Comparison of ENCODE assay signal across 12 cellular contexts in genomic region chr10:101858723-101859500, GRCh38. TPM values are rescaled to one million over a fixed set of nuclear protein-coding genes. Genes with fewer than 3 reads are reported as not detected.
DNase-seq lines count a peak whose midpoint lies in the region; ATAC-seq lines count a peak whose summit lies in the region.
"Had no signal": no experiment of that assay in that cellular context is flagged by ENCODE, and none has a peak within 500 bp of the region (broad histone marks: within the 10 kb centered on the region; RNA-seq: fewer than 3 reads in every experiment).

No MANE protein-coding gene starts in this region.

- H3K27me3 ChIP-seq in CD8-positive, alpha-beta memory T cell (ENCODE audit: insufficient read depth, low read length, poor library complexity, severe bottlenecking) = no peaks in the 10 kb centered on the region
- H3K27me3 ChIP-seq: esophagus squamous epithelium had no signal

- CTCF ChIA-PET in CD8-positive, alpha-beta memory T cell (lab: Charles Lee) = interaction anchor here (1.1 to 2.4 kb wide), 3 partner anchors 15 to 31 kb away, joined by 4 to 13 read pairs (median 4); partner anchors contain the start of gene KCNIP2

- H3K27me3 Mint-ChIP-seq in CD8-positive, alpha-beta memory T cell = no peaks in the 10 kb centered on the region
- H3K27me3 Mint-ChIP-seq in T-helper 1 cell treated with Interleukin-12 subunit alpha and Interleukin-12 subunit beta and Interleukin-4 antibody, amounts not matched to agents 30 μg/mL and 1 μg/mL, for 36 hours (ENCODE audit: low read depth) = no peaks in the 10 kb centered on the region

- peak; percentile 76 for ATAC-seq in GM18909 (IDR thresholded peaks at IDR 0.05; ENCODE audit: poor library complexity, unreplicated experiment)
- ATAC-seq in HG02870 (IDR thresholded peaks at IDR 0.05; ENCODE audit: unreplicated experiment) = peak; percentile 72
- ATAC-seq: Panc1 had no signal

- H3K4me1 Mint-ChIP-seq in CD8-positive, alpha-beta memory T cell = peaks cover 9 to 20% (median 20%) of the 10 kb centered on the region in 3 donors
- peaks cover 24% of the 10 kb centered on the region for H3K4me1 Mint-ChIP-seq in T-helper 1 cell treated with Interleukin-12 subunit alpha and Interleukin-12 subunit beta and Interleukin-4 antibody, amounts not matched to agents 30 μg/mL and 1 μg/mL, for 36 hours (ENCODE audit: low read depth)

- peak overlapping the region in 5 of 7 donors; percentile 5 to 75 (median 53) for H3K4me3 Mint-ChIP-seq in CD8-positive, alpha-beta memory T cell
- H3K4me3 Mint-ChIP-seq in T-helper 1 cell treated with Interleukin-12 subunit alpha and Interleukin-12 subunit beta and Interleukin-4 antibody, amounts not matched to agents 30 μg/mL and 1 μg/mL, for 36 hours = no peak overlapping the region

- POLR2A ChIA-PET in CD8-positive, alpha-beta memory T cell (lab: Charles Lee) = no interaction called here

- no peak overlapping the region for H3K4me3 ChIP-seq in CD8-positive, alpha-beta memory T cell (ENCODE audit: low read length)
- H3K4me3 ChIP-seq: esophagus squamous epithelium had no signal

- H3K27ac Mint-ChIP-seq in CD8-positive, alpha-beta memory T cell = peak overlapping the region; percentile 4 to 85 (median 69)
- peak overlapping the region; percentile 74 for H3K27ac Mint-ChIP-seq in T-helper 1 cell treated with Interleukin-12 subunit alpha and Interleukin-12 subunit beta and Interleukin-4 antibody, amounts not matched to agents 30 μg/mL and 1 μg/mL, for 36 hours

- peaks cover 8 to 13% (median 11%) of the 10 kb centered on the region in 5 donors for H3K9me3 Mint-ChIP-seq in CD8-positive, alpha-beta memory T cell
- peaks cover 12% of the 10 kb centered on the region for H3K9me3 Mint-ChIP-seq in T-helper 1 cell treated with Interleukin-12 subunit alpha and Interleukin-12 subunit beta and Interleukin-4 antibody, amounts not matched to agents 30 μg/mL and 1 μg/mL, for 36 hours

- H3K4me1 ChIP-seq in CD8-positive, alpha-beta memory T cell (ENCODE audit: insufficient read depth, low read length) = no peaks in the 10 kb centered on the region
- H3K4me1 ChIP-seq: esophagus squamous epithelium had no signal

- no peak for DNase-seq in CD8-positive, alpha-beta memory T cell
- no peak for DNase-seq in NCI-H146 (lab: John Stamatoyannopoulos, UW)
- no peak for DNase-seq in putamen (ENCODE audit: low spot score)
- DNase-seq in amniotic stem cell (lab: John Stamatoyannopoulos, UW) = no peak
- no peak for DNase-seq in T1000 (lab: John Stamatoyannopoulos, UW)
- DNase-seq: anterior cingulate cortex, esophagus squamous epithelium had no signal

- no peaks in the 10 kb centered on the region for H3K9me3 ChIP-seq in CD8-positive, alpha-beta memory T cell (ENCODE audit: low read length)

- H3K36me3 Mint-ChIP-seq in CD8-positive, alpha-beta memory T cell = peaks cover 15 to 31% (median 27%) of the 10 kb centered on the region in 3 donors
- H3K36me3 Mint-ChIP-seq in T-helper 1 cell treated with Interleukin-12 subunit alpha and Interleukin-12 subunit beta and Interleukin-4 antibody, amounts not matched to agents 30 μg/mL and 1 μg/mL, for 36 hours (ENCODE audit: low read depth) = peaks cover 21% of the 10 kb centered on the region

- no peak overlapping the region for H3K27ac ChIP-seq in CD8-positive, alpha-beta memory T cell (ENCODE audit: low read depth, low read length)
- H3K27ac ChIP-seq: C4-2B, esophagus squamous epithelium had no signal

- H3K36me3 ChIP-seq in CD8-positive, alpha-beta memory T cell (ENCODE audit: insufficient read depth, low read length) = no peaks in the 10 kb centered on the region

RNA-seq across cellular contexts. Expression of gene KCNIP2, which starts 15.3 kb away (rescaled TPM):
- total RNA-seq in CD8-positive, alpha-beta memory T cell = 1 to 10 TPM in 1 of 2 experiments, under 1 TPM in 1; 0.96 to 1.0 TPM
- not detected for polyA plus RNA-seq in CD8-positive, alpha-beta memory T cell

RNA-seq across cellular contexts. Expression of gene OGA, which starts 40.7 kb away (rescaled TPM):
- 100 to 1,000 TPM in 1 of 2 experiments, 10 to 100 TPM in 1; 95.8 to 109 TPM for total RNA-seq in CD8-positive, alpha-beta memory T cell
- polyA plus RNA-seq in CD8-positive, alpha-beta memory T cell = 45.7 TPM
